In genomic region chr14:40727107-40727506, GRCh38 we compare ENCODE assay signal across 6 cellular contexts.
"Had no signal": no experiment of that assay in that cellular context is flagged by ENCODE, and none has a peak within 500 bp of the region (broad histone marks: within the 10 kb centered on the region; RNA-seq: fewer than 3 reads in every experiment).

No MANE protein-coding gene starts in this region.

- DNase-seq: KBM-7, KG1 had no signal

- H3K27ac ChIP-seq: HL-60, KMS-11 had no signal

- H3K4me3 ChIP-seq: K562 had no signal

- H3K9ac ChIP-seq: KMS-11 had no signal

- FAIRE-seq: HTR-8/SVneo, K562 had no signal

- ATAC-seq: K562 had no signal

- H3K4me2 ChIP-seq: KMS-11 had no signal
